ENCODE assay signal across 8 cellular contexts in the genomic region with DNA sequence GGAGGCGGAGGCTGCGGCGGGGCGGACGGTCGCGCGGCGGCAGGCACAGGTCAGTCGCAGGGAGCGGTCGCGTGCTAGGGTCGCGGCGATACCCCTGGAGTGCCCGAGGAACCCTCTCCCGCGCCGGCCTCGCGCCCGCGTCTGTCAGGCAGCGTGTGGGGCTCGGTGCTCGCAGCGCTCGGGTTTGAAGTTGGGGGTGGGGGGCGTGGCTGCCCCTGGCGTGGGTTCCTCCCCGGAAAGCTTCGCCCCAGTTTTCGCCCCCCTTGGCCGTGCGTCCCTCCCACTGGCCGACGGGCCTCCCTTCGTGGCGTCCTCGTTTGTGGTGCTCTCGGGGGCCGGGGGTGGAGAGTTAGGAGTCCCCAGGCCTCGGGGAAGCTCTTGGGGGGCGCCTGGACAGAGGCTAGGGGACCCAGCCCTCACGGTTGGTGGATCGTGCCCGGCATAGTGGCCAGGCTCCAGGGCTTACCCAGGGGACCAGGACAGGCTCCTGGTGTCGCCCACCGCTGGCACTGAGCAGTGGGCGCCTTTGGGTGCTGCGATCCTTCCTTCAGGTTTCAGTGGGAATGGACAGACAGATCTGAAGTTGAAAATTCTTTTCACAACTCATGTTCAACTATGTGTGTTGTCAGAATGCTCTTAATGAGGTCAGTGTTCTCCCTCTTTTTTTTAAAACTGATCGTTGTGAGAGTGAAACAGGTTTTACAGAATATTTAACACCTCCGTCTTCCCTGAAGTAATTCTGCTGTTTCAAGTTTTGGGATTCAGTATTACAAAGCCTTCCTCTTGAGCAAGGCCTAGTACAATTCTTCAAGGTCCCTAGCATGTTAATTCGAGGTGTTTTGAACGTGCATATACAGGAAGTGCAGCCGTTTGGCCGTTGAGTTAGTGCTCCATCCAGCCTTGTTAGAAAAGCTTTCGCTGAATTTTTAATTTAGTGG. TPM values are rescaled to one million over a fixed set of nuclear protein-coding genes. Genes with fewer than 3 reads are reported as not detected.
DNase-seq lines count a peak whose midpoint lies in the region; ATAC-seq, FAIRE-seq and TF ChIP-seq lines count a peak whose summit lies in the region.

No MANE protein-coding gene starts in this region.

- peak overlapping the region; percentile 78 for H3K27ac ChIP-seq in A673 (ENCODE audit: low read depth, low read length, poor library complexity, severe bottlenecking)
- peak overlapping the region; percentile 83 for H3K27ac ChIP-seq in layer of hippocampus (ENCODE audit: low read depth, low read length)

- peak; percentile 61; the same call in 1 of the 2 replicates for TF ChIP-seq POLR2A in GM12891 (IDR thresholded peaks at IDR 0.05; ENCODE audit: low read depth, low read length)

- no peaks in the 10 kb centered on the region for H3K36me3 ChIP-seq in A673 (ENCODE audit: insufficient read depth, low read length, poor library complexity, severe bottlenecking)

- intact Hi-C loops in A673 (cut with micrococcal nuclease; ENCODE audit: unreplicated experiment) = no loop called here

- TF ChIP-seq CTCF in A673 (conservative IDR thresholded peaks at IDR 0.05; ENCODE audit: low read depth, low read length) = no peak

- H3K4me1 ChIP-seq in A673 (ENCODE audit: insufficient read depth, low read length, poor library complexity, severe bottlenecking) = peaks cover 5% of the 10 kb centered on the region

- H3K4me3 ChIP-seq in A673 (ENCODE audit: low read depth, low read length, poor library complexity, severe bottlenecking) = peak overlapping the region; percentile 76

- no TSS peak for BruUV-seq in A673 (replicated peaks; lab: Mats Ljungman, UMichigan)

- peak; percentile 15 for DNase-seq in A673 (ENCODE audit: low spot score)
- peak; percentile 52 for DNase-seq in GM12891 (ENCODE audit: insufficient read length, low spot score)
- peak; percentile 20 for DNase-seq in SKM-1 treated with dmso at 0.1 percent for 144 hours (lab: John Stamatoyannopoulos, UW; ENCODE audit: unreplicated experiment)
- peak; percentile 44 for DNase-seq in astrocyte of the hippocampus (ENCODE audit: low read depth, low spot score)
- DNase-seq in stimulated activated CD8-positive, alpha-beta memory T cell treated with anti-CD3 and anti-CD28 coated beads, Interleukin-12 subunit alpha, Interleukin-12 subunit beta, amount 100 ng/mL, for 24 hours (ENCODE audit: extremely low read depth) = peak; percentile 32
- no peak for DNase-seq in dedifferentiated amniotic fluid mesenchymal stem cell (ENCODE audit: extremely low spot score)

- peak; percentile 1 for ATAC-seq in HG03196 (IDR thresholded peaks at IDR 0.05; ENCODE audit: unreplicated experiment)

- peak; percentile 90 for FAIRE-seq in GM12891 (lab: Jason Lieb, UNC)

- no peaks in the 10 kb centered on the region for H3K9me3 ChIP-seq in A673 (ENCODE audit: low read depth, low read length, poor library complexity, severe bottlenecking)

- POLR2A ChIA-PET in A673 (lab: Charles Lee; ENCODE audit: low non-redundant PET) = no interaction called here

- CTCF ChIA-PET in A673 (lab: Charles Lee) = interaction anchor here (0.6 kb wide), 1 partner anchor 31 kb away, joined by 4 read pairs; no protein-coding TSS in a partner anchor

- H3K27me3 ChIP-seq in A673 (replicated peaks; ENCODE audit: insufficient read depth, low read depth, low read length, poor library complexity) (no peaks in the 10 kb centered on the region), layer of hippocampus (ENCODE audit: control insufficient read depth, insufficient read depth, low read length) (no peaks in the 10 kb centered on the region)

TF ChIP-seq in GM12891, 5 proteins besides CTCF, POLR2A, EP300 and RAD21:
- TF ChIP-seq SPI1 (IDR thresholded peaks at IDR 0.05; ENCODE audit: low read depth, low read length) (peak; percentile 64), POU2F2 (IDR thresholded peaks at IDR 0.05; ENCODE audit: low read depth, low read length) (0 out of 2 replicates have a peak, but pooled peaks have one; percentile 14), TAF1 (IDR thresholded peaks at IDR 0.05; ENCODE audit: low read depth, low read length) (peak; percentile 50; the same call in 1 of the 2 replicates), PAX5 (IDR thresholded peaks at IDR 0.05; ENCODE audit: insufficient read depth, low read length, severe bottlenecking) (no peak), POLR2AphosphoS5 (IDR thresholded peaks at IDR 0.05; ENCODE audit: low read depth, low read length) (peak; percentile 73)

RNA-seq across cellular contexts. Expression of a gene that starts 0.6 kb away (rescaled TPM):
- 53.5 and 57.8 TPM in 2 replicates for total RNA-seq in A673 (2021)
- 32.9 TPM for polyA plus RNA-seq in GM12891 (2012; ENCODE audit: low read depth, missing spikeins)
